Comparison of ENCODE assay signal across 31 cellular contexts in genomic region chrX:31870267-31870666, GRCh38.
"Had no signal": no experiment of that assay in that cellular context is flagged by ENCODE, and none has a peak within 500 bp of the region (broad histone marks: within the 10 kb centered on the region; RNA-seq: fewer than 3 reads in every experiment).

No MANE protein-coding gene starts in this region.

- H3K4me1 ChIP-seq: left lung, lower lobe of right lung, tibial nerve, uterus had no signal

- H3K4me1 Mint-ChIP-seq: naive thymus-derived CD4-positive, alpha-beta T cell; stimulated activated memory B cell treated with anti-CD40 and anti-IgM and Interleukin-4, amounts not matched to agents 10 μg/mL and 1 μg/mL and 100 μg/mL, for 72 hours; stimulated activated naive CD8-positive, alpha-beta T cell treated with anti-CD3 and anti-CD28 coated beads, Interleukin-15, amount 100 ng/mL, for 72 hours had no signal

- H3K27ac Mint-ChIP-seq: naive thymus-derived CD4-positive, alpha-beta T cell; natural killer cell treated with Interleukin-12 subunit alpha and Interleukin-12 subunit beta and Interleukin-15 and Interleukin-18, amount 100 ng/mL, for 72 hours; stimulated activated memory B cell treated with anti-CD40 and anti-IgM and Interleukin-4, amounts not matched to agents 10 μg/mL and 1 μg/mL and 100 μg/mL, for 72 hours; stimulated activated naive CD8-positive, alpha-beta T cell treated with anti-CD3 and anti-CD28 coated beads, Interleukin-15, amount 100 ng/mL, for 72 hours; type B pancreatic cell had no signal

- DNase-seq: hippocampal formation; kidney glomerular epithelial cell; left cardiac atrium; left lung; lower lobe of right lung; mammary epithelial cell; mesenchymal stem cell; midbrain; mucosa of descending colon; naive thymus-derived CD4-positive, alpha-beta T cell; occipital lobe; ovary; right lobe of liver; stimulated activated CD4-positive, alpha-beta T cell treated with anti-CD3 and anti-CD28 coated beads, Interleukin-1b, Interleukin-23, amount 100 ng/mL, for 48 hours; stimulated activated CD4-positive, alpha-beta T cell treated with anti-CD3 and anti-CD28 coated beads, Interleukin-2, amount 100 ng/mL, for 48 hours; stimulated activated CD4-positive, alpha-beta T cell treated with anti-CD3 and anti-CD28 coated beads, Interleukin-4, amount 100 ng/mL, for 4 hours; stimulated activated CD8-positive, alpha-beta memory T cell treated with anti-CD3 and anti-CD28 coated beads, Interleukin-4, amount 100 ng/mL, for 48 hours; stimulated activated naive CD4-positive, alpha-beta T cell treated with Interleukin-2 at 50 U/mL for 16 hours; stimulated activated naive CD8-positive, alpha-beta T cell treated with anti-CD3 and anti-CD28 coated beads, Interleukin-15, amount 100 ng/mL, for 72 hours; substantia nigra; uterus had no signal

- H3K4me3 Mint-ChIP-seq: naive thymus-derived CD4-positive, alpha-beta T cell; natural killer cell treated with Interleukin-12 subunit alpha and Interleukin-12 subunit beta and Interleukin-15 and Interleukin-18, amount 100 ng/mL, for 72 hours; neural crest cell; stimulated activated memory B cell treated with anti-CD40 and anti-IgM and Interleukin-4, amounts not matched to agents 10 μg/mL and 1 μg/mL and 100 μg/mL, for 72 hours; stimulated activated naive CD8-positive, alpha-beta T cell treated with anti-CD3 and anti-CD28 coated beads, Interleukin-15, amount 100 ng/mL, for 72 hours; type B pancreatic cell had no signal

- H3K4me2 ChIP-seq: smooth muscle cell had no signal

- H3K27me3 Mint-ChIP-seq: naive thymus-derived CD4-positive, alpha-beta T cell; natural killer cell treated with Interleukin-12 subunit alpha and Interleukin-12 subunit beta and Interleukin-15 and Interleukin-18, amount 100 ng/mL, for 72 hours; progenitor cell of endocrine pancreas; stimulated activated memory B cell treated with anti-CD40 and anti-IgM and Interleukin-4, amounts not matched to agents 10 μg/mL and 1 μg/mL and 100 μg/mL, for 72 hours; stimulated activated naive CD8-positive, alpha-beta T cell treated with anti-CD3 and anti-CD28 coated beads, Interleukin-15, amount 100 ng/mL, for 72 hours; type B pancreatic cell had no signal

- H3K36me3 ChIP-seq: left lung, lower lobe of right lung, neutrophil, ovary, right atrium auricular region, right lobe of liver, tibial nerve, uterus had no signal

- H3K4me3 ChIP-seq: left lung, lower lobe of right lung, mucosa of descending colon, ovary, right atrium auricular region, right lobe of liver, smooth muscle cell, tibial nerve, uterus had no signal

- H3K27ac ChIP-seq: left lung, lower lobe of right lung, neutrophil, ovary, right atrium auricular region, right lobe of liver, tibial nerve, uterus had no signal

- ATAC-seq: left cardiac atrium; left lung; lower lobe of right lung; mucosa of descending colon; naive thymus-derived CD4-positive, alpha-beta T cell; natural killer cell treated with Interleukin-12 subunit alpha and Interleukin-12 subunit beta and Interleukin-15 and Interleukin-18, amount 100 ng/mL, for 72 hours; right lobe of liver; stimulated activated memory B cell treated with anti-CD40 and anti-IgM and Interleukin-4, amounts not matched to agents 10 μg/mL and 1 μg/mL and 100 μg/mL, for 72 hours; stimulated activated naive CD8-positive, alpha-beta T cell treated with anti-CD3 and anti-CD28 coated beads, Interleukin-15, amount 100 ng/mL, for 72 hours had no signal

- H3K36me3 Mint-ChIP-seq: naive thymus-derived CD4-positive, alpha-beta T cell; natural killer cell treated with Interleukin-12 subunit alpha and Interleukin-12 subunit beta and Interleukin-15 and Interleukin-18, amount 100 ng/mL, for 72 hours; stimulated activated memory B cell treated with anti-CD40 and anti-IgM and Interleukin-4, amounts not matched to agents 10 μg/mL and 1 μg/mL and 100 μg/mL, for 72 hours; type B pancreatic cell had no signal

- H3K27me3 ChIP-seq: left lung, neutrophil, ovary, right atrium auricular region, right lobe of liver, uterus had no signal

- H3K9me3 ChIP-seq: left lung, lower lobe of right lung, mucosa of descending colon, neutrophil, ovary, right atrium auricular region, right lobe of liver, tibial nerve, uterus had no signal

- FAIRE-seq: keratinocyte had no signal

- H3K9me3 Mint-ChIP-seq: type B pancreatic cell had no signal
